10 cellular contexts compared by ENCODE assay signal in the genomic region with DNA sequence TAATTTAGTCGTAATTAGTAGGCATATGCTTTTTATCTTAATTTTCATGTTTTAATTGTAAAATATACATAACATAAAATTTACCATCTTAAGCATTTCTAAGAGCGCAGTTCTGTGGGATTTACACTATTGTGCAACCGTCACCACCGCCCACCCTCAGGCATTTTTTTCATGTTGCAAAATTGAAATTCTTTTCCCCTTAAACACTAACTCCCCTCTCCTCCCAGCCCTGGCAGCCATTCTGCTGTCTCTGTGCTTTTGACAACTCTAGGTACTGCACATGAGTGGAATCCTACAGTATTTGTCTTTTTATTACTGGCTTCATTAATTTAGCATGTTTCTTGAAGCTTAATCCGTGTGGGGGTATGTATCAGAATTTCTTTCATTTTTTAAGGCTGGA. TPM values are rescaled to one million over a fixed set of nuclear protein-coding genes. Genes with fewer than 3 reads are reported as not detected.
DNase-seq lines count a peak whose midpoint lies in the region; ATAC-seq and TF ChIP-seq lines count a peak whose summit lies in the region.
"Had no signal": no experiment of that assay in that cellular context is flagged by ENCODE, and none has a peak within 500 bp of the region (broad histone marks: within the 10 kb centered on the region; RNA-seq: fewer than 3 reads in every experiment).

No MANE protein-coding gene starts in this region.

- no peak overlapping the region for H3K14ac ChIP-seq in neuronal stem cell (ENCODE audit: low read length)

- H2BK12ac ChIP-seq in neuronal stem cell (ENCODE audit: low read length): no peak overlapping the region

- no peaks in the 10 kb centered on the region for H3K9me3 ChIP-seq in CD8-positive, alpha-beta memory T cell (ENCODE audit: low read length)
- no peaks in the 10 kb centered on the region for H3K9me3 ChIP-seq in neuronal stem cell (replicated peaks in 1 of 2; ENCODE audit: control insufficient read depth in 2 of 2, insufficient read depth in 1 of 2, low read depth in 1 of 2, low read length in 2 of 2)

- peaks cover 67 to 87% (median 80%) of the 10 kb centered on the region in 3 donors for H3K4me1 Mint-ChIP-seq in CD8-positive, alpha-beta memory T cell
- H3K4me1 Mint-ChIP-seq in effector memory CD8-positive, alpha-beta T cell (ENCODE audit: low read depth in 2 of 2): peaks cover 56 to 67% of the 10 kb centered on the region in 2 donors

- H3K4me3 Mint-ChIP-seq in CD8-positive, alpha-beta memory T cell: peak overlapping the region in 6 of 7 donors; percentile 4 to 64 (median 52)
- peak overlapping the region in 1 of 2 donors; percentile 55 for H3K4me3 Mint-ChIP-seq in effector memory CD8-positive, alpha-beta T cell

- no peak overlapping the region for H3K23ac ChIP-seq in neuronal stem cell (ENCODE audit: low read depth, low read length, poor library complexity)

- H3K27ac ChIP-seq in CD8-positive, alpha-beta memory T cell (ENCODE audit: low read depth, low read length): no peak overlapping the region
- H3K27ac ChIP-seq in neuronal stem cell (replicated peaks; ENCODE audit: low read length): no peak overlapping the region

- peaks cover 0 to 40% (median 11%) of the 10 kb centered on the region in 3 donors for H3K36me3 Mint-ChIP-seq in CD8-positive, alpha-beta memory T cell
- H3K36me3 Mint-ChIP-seq in effector memory CD8-positive, alpha-beta T cell (ENCODE audit: insufficient read depth): peaks cover 60% of the 10 kb centered on the region

- H3K27me3 Mint-ChIP-seq in CD8-positive, alpha-beta memory T cell: no peaks in the 10 kb centered on the region
- H3K27me3 Mint-ChIP-seq in effector memory CD8-positive, alpha-beta T cell: no peaks in the 10 kb centered on the region

- H2AK5ac ChIP-seq in neuronal stem cell (ENCODE audit: low read depth, low read length): no peak overlapping the region

- H3K27me3 ChIP-seq in CD8-positive, alpha-beta memory T cell (ENCODE audit: insufficient read depth, low read length, poor library complexity, severe bottlenecking): no peaks in the 10 kb centered on the region
- H3K27me3 ChIP-seq in neuronal stem cell (ENCODE audit: control insufficient read depth in 3 of 3, insufficient read depth in 3 of 3, low read depth in 1 of 3, low read length in 3 of 3): peaks cover 0 to 46% (median 0%) of the 10 kb centered on the region in 3 experiments

- H2BK120ac ChIP-seq in neuronal stem cell (ENCODE audit: low read depth, low read length): no peak overlapping the region

- H3K4me3 ChIP-seq in CD8-positive, alpha-beta memory T cell (ENCODE audit: low read length): no peak overlapping the region
- H3K4me3 ChIP-seq in NB4 (ENCODE audit: low read depth, low read length): no peak overlapping the region
- no peak overlapping the region for H3K4me3 ChIP-seq in cardiac fibroblast (replicated peaks in 1 of 2; ENCODE audit: low read depth in 2 of 2, low read length in 2 of 2)
- H3K4me3 ChIP-seq in neuronal stem cell (ENCODE audit: low read length in 2 of 2): no peak overlapping the region

- CTCF ChIA-PET in CD8-positive, alpha-beta memory T cell (lab: Charles Lee): interaction anchor here (1.3 to 1.6 kb wide), 2 partner anchors 33 to 58 kb away, joined by 3 to 6 read pairs; no protein-coding TSS in a partner anchor

- no peak overlapping the region for H2AFZ ChIP-seq in neuronal stem cell (ENCODE audit: low read length)

- no peak for DNase-seq in CD8-positive, alpha-beta memory T cell
- DNase-seq in NB4 (ENCODE audit: low read depth): peak; percentile 70
- peak; percentile 80 to 85 for DNase-seq in cardiac fibroblast (ENCODE audit: low read depth in 2 of 2)
- no peak for DNase-seq in neuronal stem cell (ENCODE audit: low spot score)
- DNase-seq in effector memory CD8-positive, alpha-beta T cell: no peak
- no peak for DNase-seq in NCI-H146 treated with DMSO at 0.1 percent for 48 hours (lab: John Stamatoyannopoulos, UW; ENCODE audit: unreplicated experiment)
- DNase-seq: activated T-cell treated with anti-CD3 and anti-CD28 coated beads for 4 hours, islet precursor cell, NCI-H2171 treated with DMSO at 0.1 percent for 48 hours had no signal

- H3K4me2 ChIP-seq in neuronal stem cell (ENCODE audit: insufficient read depth, low read length, poor library complexity, severe bottlenecking): peak overlapping the region; percentile 18

- WGBS in neuronal stem cell (ENCODE audit: extremely low coverage in 2 of 2, insufficient read length in 2 of 2, insufficient replicate concordance in 1 of 2), 2 donors: no CpG with 5 or more reads among the region's 5 CpGs

- POLR2A ChIA-PET in CD8-positive, alpha-beta memory T cell (lab: Charles Lee): interaction anchor here (0.9 kb wide), 1 partner anchor 39 kb away, joined by 3 read pairs; no protein-coding TSS in a partner anchor

- no peak overlapping the region for H2BK15ac ChIP-seq in neuronal stem cell (ENCODE audit: low read length)

- H3K79me1 ChIP-seq in neuronal stem cell (ENCODE audit: low read depth, low read length): no peaks in the 10 kb centered on the region

- H3K4me1 ChIP-seq in CD8-positive, alpha-beta memory T cell (ENCODE audit: insufficient read depth, low read length): peaks cover 61% of the 10 kb centered on the region
- no peaks in the 10 kb centered on the region for H3K4me1 ChIP-seq in neuronal stem cell (ENCODE audit: control insufficient read depth in 2 of 2, insufficient read depth in 1 of 2, low read depth in 1 of 2, low read length in 2 of 2)

- H3K36me3 ChIP-seq in CD8-positive, alpha-beta memory T cell (ENCODE audit: insufficient read depth, low read length): peaks cover 6% of the 10 kb centered on the region
- no peaks in the 10 kb centered on the region for H3K36me3 ChIP-seq in neuronal stem cell (replicated peaks in 1 of 2; ENCODE audit: control insufficient read depth in 2 of 2, insufficient read depth in 2 of 2, low read length in 2 of 2)

- no peak overlapping the region for H3K9ac ChIP-seq in neuronal stem cell (ENCODE audit: low read depth, low read length, poor library complexity)

- peak overlapping the region; percentile 35 to 93 (median 77) for H3K27ac Mint-ChIP-seq in CD8-positive, alpha-beta memory T cell
- no peak overlapping the region for H3K27ac Mint-ChIP-seq in effector memory CD8-positive, alpha-beta T cell

- TF ChIP-seq CTCF in NB4 (IDR thresholded peaks at IDR 0.05; ENCODE audit: low read depth, low read length) (no peak), cardiac fibroblast (IDR thresholded peaks at IDR 0.05; ENCODE audit: low read depth, low read length) (no peak)

- no peak for ATAC-seq in effector memory CD8-positive, alpha-beta T cell (replicated peaks)
- ATAC-seq in GM21576 (IDR thresholded peaks at IDR 0.05; ENCODE audit: unreplicated experiment): no peak

- H4K91ac ChIP-seq in neuronal stem cell (ENCODE audit: low read depth, low read length, poor library complexity): no peak overlapping the region

- no peak for TF ChIP-seq POLR2A in NB4 (IDR thresholded peaks at IDR 0.05; ENCODE audit: extremely low read depth, insufficient read length)

- H3K18ac ChIP-seq in neuronal stem cell (ENCODE audit: low read length): no peak overlapping the region

- H2BK5ac ChIP-seq in neuronal stem cell (ENCODE audit: low read length): no peak overlapping the region

- no peak overlapping the region for H3K4ac ChIP-seq in neuronal stem cell (ENCODE audit: low read length)

- H4K8ac ChIP-seq in neuronal stem cell (ENCODE audit: low read depth, low read length): no peak overlapping the region

- no peaks in the 10 kb centered on the region for H3K9me3 Mint-ChIP-seq in CD8-positive, alpha-beta memory T cell
- H3K9me3 Mint-ChIP-seq in effector memory CD8-positive, alpha-beta T cell: no peaks in the 10 kb centered on the region

RNA-seq across cellular contexts. Expression of a gene that starts 7.8 kb away (rescaled TPM):
- total RNA-seq in CD8-positive, alpha-beta memory T cell: 100 to 1,000 TPM; 157 to 165 TPM
- 109 TPM for polyA plus RNA-seq in CD8-positive, alpha-beta memory T cell
- 5.9 TPM for polyA plus RNA-seq in neuronal stem cell (2013, experiment 1 of 2)
- 6.2 TPM for polyA plus RNA-seq in neuronal stem cell (2013, experiment 2 of 2)

Comparison
In these comparisons a context has a peak if more than half of its experiments do, and no peak if none do; other contexts are left out.
1. DNase-seq: peak in NB4 (single experiment) and cardiac fibroblast (2 of 2); none in CD8-positive, alpha-beta memory T cell (0 of 5), neuronal stem cell (single experiment), effector memory CD8-positive, alpha-beta T cell (0 of 3) and NCI-H146 treated with DMSO at 0.1 percent for 48 hours (single experiment).
2. H3K27ac Mint-ChIP-seq: peak in CD8-positive, alpha-beta memory T cell (8 of 8); none in effector memory CD8-positive, alpha-beta T cell (0 of 2).